9 cellular contexts compared by ENCODE assay signal in the genomic region with DNA sequence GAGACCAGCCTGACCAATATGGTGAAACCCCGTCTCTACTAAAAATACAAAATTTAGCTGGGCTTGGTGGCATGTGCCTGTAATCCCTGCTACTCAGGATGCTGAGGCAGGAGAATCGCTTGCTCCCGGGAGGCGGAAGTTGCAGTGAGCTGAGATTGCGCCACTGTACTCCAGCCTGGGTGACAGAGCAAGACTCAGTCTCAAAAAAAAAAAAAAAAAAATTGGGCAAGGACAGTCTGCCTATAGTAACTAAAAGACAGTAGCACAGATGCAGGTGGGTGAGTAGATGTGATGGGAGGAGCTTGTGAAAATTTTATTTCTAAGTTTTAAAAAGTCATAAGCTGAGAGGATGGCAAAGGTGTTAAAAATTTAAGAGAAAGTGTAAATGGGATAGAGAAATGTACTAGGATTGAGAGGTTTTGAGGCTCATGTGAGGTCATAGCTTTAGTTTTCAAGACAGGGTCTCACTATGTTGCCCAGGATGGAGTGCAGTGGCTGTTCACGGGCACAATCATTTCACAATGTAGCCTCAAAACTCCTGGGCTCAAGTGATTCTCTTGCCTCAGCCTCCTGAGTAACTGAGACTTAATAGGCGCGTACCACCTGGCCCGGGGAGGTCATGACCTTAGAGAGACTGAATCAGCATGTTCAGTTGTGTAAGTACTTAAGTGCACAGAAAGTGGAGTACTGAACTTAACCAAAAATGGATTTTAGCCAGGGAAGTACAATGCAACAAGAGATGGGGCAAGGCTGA. TPM values are rescaled to one million over a fixed set of nuclear protein-coding genes. Genes with fewer than 3 reads are reported as not detected.
DNase-seq lines count a peak whose midpoint lies in the region; ATAC-seq and TF ChIP-seq lines count a peak whose summit lies in the region.
"Had no signal": no experiment of that assay in that cellular context is flagged by ENCODE, and none has a peak within 500 bp of the region (broad histone marks: within the 10 kb centered on the region; RNA-seq: fewer than 3 reads in every experiment).

No MANE protein-coding gene starts in this region.

- intact Hi-C loops in Calu3 (cut with micrococcal nuclease; ENCODE audit: unreplicated experiment) = no loop called here

- ATAC-seq in lung (ENCODE audit: insufficient read depth, low FRiP score) (no peak), HG03025 (IDR thresholded peaks at IDR 0.05; ENCODE audit: low FRiP score, unreplicated experiment) (no peak)

- in situ Hi-C loops in astrocyte of the spinal cord (cut with HindIII; ENCODE audit: low sequenced_read_pairs) = no loop called here

- CTCF ChIA-PET in Calu3 (lab: Charles Lee) = interaction anchor here (0.6 to 3.3 kb wide), 3 partner anchors 17 to 163 kb away, joined by 3 to 10 read pairs (median 5); no protein-coding TSS in a partner anchor

- H3K27me3 ChIP-seq in lung (ENCODE audit: control insufficient read depth, insufficient read depth) = no peaks in the 10 kb centered on the region
- H3K27me3 ChIP-seq: tibial nerve had no signal

- WGBS in lung, 2 donors = 39 to 56% methylated on average over 9 of the region's 9 CpGs

- H3K4me3 ChIP-seq in astrocyte of the spinal cord (ENCODE audit: low read depth, low read length) = no peak overlapping the region
- no peak overlapping the region for H3K4me3 ChIP-seq in lung
- H3K4me3 ChIP-seq: tibial nerve had no signal

- H3K36me3 Mint-ChIP-seq in Calu3 (ENCODE audit: insufficient read depth, unreplicated experiment) = peaks cover 69% of the 10 kb centered on the region

- TF ChIP-seq CTCF in Calu3 (IDR thresholded peaks at IDR 0.05; ENCODE audit: unreplicated experiment) (no peak), astrocyte of the spinal cord (IDR thresholded peaks at IDR 0.05; ENCODE audit: low read depth, low read length) (no peak), lung (IDR thresholded peaks at IDR 0.05; ENCODE audit: control extremely low read depth, extremely low read depth) (no peak)

- no peaks in the 10 kb centered on the region for H3K9me3 ChIP-seq in lung (ENCODE audit: control insufficient read depth in 2 of 2, insufficient read depth in 1 of 2, low read length in 1 of 2)
- H3K9me3 ChIP-seq: tibial nerve had no signal

- no peaks in the 10 kb centered on the region for H3K27me3 Mint-ChIP-seq in Calu3 (ENCODE audit: unreplicated experiment)

- no peak overlapping the region for H3K27ac ChIP-seq in lung (ENCODE audit: low read depth in 1 of 2, low read length in 1 of 2)
- H3K27ac ChIP-seq: tibial nerve had no signal

- no peaks in the 10 kb centered on the region for H3K4me1 ChIP-seq in lung (ENCODE audit: control insufficient read depth in 2 of 2, insufficient read depth in 2 of 2, low read length in 2 of 2)

- no peak for DNase-seq in Calu3
- DNase-seq in M059J (ENCODE audit: low read depth) = peak; percentile 40
- DNase-seq in astrocyte of the spinal cord (ENCODE audit: low read depth, low spot score) = peak; percentile 36
- peak; percentile 56 for DNase-seq in lung (ENCODE audit: low spot score)
- no peak for DNase-seq in NCI-H748 treated with DMSO at 0.1 percent for 48 hours (lab: John Stamatoyannopoulos, UW)
- no peak for DNase-seq in UCSD-AML1 (lab: John Stamatoyannopoulos, UW; ENCODE audit: unreplicated experiment)
- DNase-seq in NCI-H2227 (lab: John Stamatoyannopoulos, UW; ENCODE audit: unreplicated experiment) = no peak

- peak overlapping the region; percentile 60 for H3K27ac Mint-ChIP-seq in Calu3 (ENCODE audit: unreplicated experiment)

- H3K36me3 ChIP-seq in lung (ENCODE audit: control insufficient read depth in 2 of 2, insufficient read depth in 2 of 2, low read length in 2 of 2) = peaks cover 11 to 21% of the 10 kb centered on the region in 2 donors

- no peak overlapping the region for H3K4me3 Mint-ChIP-seq in Calu3 (ENCODE audit: low read depth, unreplicated experiment)

- no peaks in the 10 kb centered on the region for H3K9me3 Mint-ChIP-seq in Calu3 (ENCODE audit: low read depth, unreplicated experiment)

- BruUV-seq in Calu3 (replicated peaks; lab: Mats Ljungman, UMichigan) = no TSS peak

- peaks cover 12% of the 10 kb centered on the region for H3K4me1 Mint-ChIP-seq in Calu3 (ENCODE audit: low read depth, unreplicated experiment)

RNA-seq across cellular contexts. Expression of gene PTP4A2, which starts 33.7 kb away (rescaled TPM):
- 337 and 366 TPM in 2 replicates for total RNA-seq in Calu3 (2022)
- 334 and 398 TPM in 2 replicates for total RNA-seq in M059J (2014; rRNA removed; shearing (Covaris generic))
- 100 to 1,000 TPM; 205 to 274 TPM for total RNA-seq in lung
- 100 to 1,000 TPM in 1 of 2 donors, 10 to 100 TPM in 1; 90.4 to 122 TPM for polyA plus RNA-seq in lung

Comparison
In these comparisons a context has a peak if more than half of its experiments do, and no peak if none do; other contexts are left out.
1. DNase-seq: peak in M059J (single experiment), astrocyte of the spinal cord (single experiment) and lung (single experiment); none in Calu3 (single experiment), NCI-H748 treated with DMSO at 0.1 percent for 48 hours (single experiment), UCSD-AML1 (single experiment) and NCI-H2227 (single experiment).